Comparison of ENCODE assay signal across 1 cellular context in genomic region chr17:75475851-75476250, GRCh38.
TF ChIP-seq lines count a peak whose summit lies in the region.

No MANE protein-coding gene starts in this region.

TF ChIP-seq in IMR-90, 13 proteins besides CTCF, POLR2A, EP300 and RAD21:
- no peak for TF ChIP-seq NFE2L2 (IDR thresholded peaks at IDR 0.05; ENCODE audit: low read depth, low read length)
- TF ChIP-seq CEBPB (IDR thresholded peaks at IDR 0.05; ENCODE audit: low read depth, low read length): no peak
- no peak for TF ChIP-seq FOS (IDR thresholded peaks at IDR 0.05; ENCODE audit: low read depth, low read length)
- TF ChIP-seq CHD1 (IDR thresholded peaks at IDR 0.05; ENCODE audit: low read depth, low read length): no peak
- TF ChIP-seq, protein P1, sequence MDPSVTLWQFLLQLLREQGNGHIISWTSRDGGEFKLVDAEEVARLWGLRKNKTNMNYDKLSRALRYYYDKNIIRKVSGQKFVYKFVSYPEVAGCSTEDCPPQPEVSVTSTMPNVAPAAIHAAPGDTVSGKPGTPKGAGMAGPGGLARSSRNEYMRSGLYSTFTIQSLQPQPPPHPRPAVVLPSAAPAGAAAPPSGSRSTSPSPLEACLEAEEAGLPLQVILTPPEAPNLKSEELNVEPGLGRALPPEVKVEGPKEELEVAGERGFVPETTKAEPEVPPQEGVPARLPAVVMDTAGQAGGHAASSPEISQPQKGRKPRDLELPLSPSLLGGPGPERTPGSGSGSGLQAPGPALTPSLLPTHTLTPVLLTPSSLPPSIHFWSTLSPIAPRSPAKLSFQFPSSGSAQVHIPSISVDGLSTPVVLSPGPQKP (IDR thresholded peaks at IDR 0.05; ENCODE audit: borderline replicate concordance, low read depth, low read length): no peak
- TF ChIP-seq RCOR1 (IDR thresholded peaks at IDR 0.05; ENCODE audit: insufficient replicate concordance, low read length): no peak
- no peak for TF ChIP-seq USF2 (IDR thresholded peaks at IDR 0.05; ENCODE audit: low read depth, low read length)
- TF ChIP-seq BHLHE40 (IDR thresholded peaks at IDR 0.05; ENCODE audit: low read depth, low read length): no peak
- TF ChIP-seq MAFK (IDR thresholded peaks at IDR 0.05; ENCODE audit: low read depth, low read length): no peak
- TF ChIP-seq RFX5 (IDR thresholded peaks at IDR 0.05; ENCODE audit: low read depth, low read length): no peak
